Comparison of ENCODE assay signal across 1 cellular context in genomic region chr1:112510340-112510739, GRCh38.
TF ChIP-seq lines count a peak whose summit lies in the region.

No MANE protein-coding gene starts in this region.

TF ChIP-seq in GM23338, 12 proteins besides CTCF, POLR2A, EP300 and RAD21 (continued from another document):
- TF ChIP-seq ETS1 (IDR thresholded peaks at IDR 0.05), result no peak
